In the genomic region with DNA sequence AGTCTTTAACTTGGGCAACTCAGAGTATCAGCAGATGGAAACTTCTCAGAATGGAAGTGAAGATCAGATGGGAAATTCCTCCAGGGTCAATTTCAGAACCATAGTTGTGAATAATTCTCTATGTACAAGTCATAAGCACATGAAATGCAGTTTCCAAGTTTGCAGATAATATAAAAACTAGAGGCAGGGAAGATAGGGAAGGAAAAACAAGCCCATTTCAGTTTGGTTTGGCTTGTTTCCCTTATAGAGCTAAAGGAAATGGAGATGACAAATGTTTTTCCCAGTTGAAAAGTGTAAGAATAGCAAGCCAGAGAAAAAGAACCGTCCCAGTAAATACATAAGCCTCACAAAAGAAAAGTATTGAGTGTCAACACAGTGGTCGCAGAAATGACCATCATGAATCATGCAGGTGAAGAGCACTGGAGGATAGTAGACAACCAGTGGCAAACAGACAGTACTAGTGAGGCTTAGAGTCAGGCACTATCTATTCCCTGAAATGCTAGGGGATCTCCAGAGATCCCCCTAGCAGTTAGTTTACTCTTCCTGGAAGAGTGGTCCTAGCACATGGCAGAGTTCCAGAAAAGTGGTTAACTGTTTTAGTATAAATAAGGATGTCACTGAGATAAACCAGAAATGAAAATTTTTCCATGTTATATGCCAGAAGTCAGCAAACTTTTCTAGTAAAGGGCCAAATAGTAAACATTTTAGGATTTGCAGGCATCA, we compare ENCODE assay signal across 16 cellular contexts.
DNase-seq lines count a peak whose midpoint lies in the region; ATAC-seq, FAIRE-seq and TF ChIP-seq lines count a peak whose summit lies in the region.
"Had no signal": no experiment of that assay in that cellular context is flagged by ENCODE, and none has a peak within 500 bp of the region (broad histone marks: within the 10 kb centered on the region; RNA-seq: fewer than 3 reads in every experiment).

No MANE protein-coding gene starts in this region.

- peak; percentile 59 for FAIRE-seq in endothelial cell of umbilical vein (lab: Jason Lieb, UNC)

- TF ChIP-seq CTCF in endothelial cell of umbilical vein (IDR thresholded peaks at IDR 0.05; ENCODE audit: extremely low read depth in 1 of 2, insufficient read depth in 1 of 2, low read depth in 1 of 2, low read length in 2 of 2) (no peak), left lung (IDR thresholded peaks at IDR 0.05) (no peak), MM.1S (IDR thresholded peaks at IDR 0.05; ENCODE audit: low read length) (no peak)

- DNase-seq in LHCN-M2 (ENCODE audit: low read depth) (peak; percentile 14), endothelial cell of umbilical vein (ENCODE audit: low read depth, low spot score) (peak; percentile 89), left lung (no peak), smooth muscle cell of the brain vasculature (ENCODE audit: low read depth, low spot score) (peak; percentile 21), MM.1S (no peak)
- no peak for DNase-seq in stimulated activated CD4-positive, alpha-beta T cell treated with anti-CD3 and anti-CD28 coated beads, Interleukin-4, amount 100 ng/mL, for 4 hours
- no peak for DNase-seq in activated CD4-positive, CD25-positive, alpha-beta regulatory T cell (lab: John Stamatoyannopoulos, UW)
- DNase-seq: activated CD4-positive, alpha-beta T cell treated with anti-CD3 and anti-CD28 coated beads for 1 hour; endodermal cell; GOT3; NCI-H2171 treated with DMSO at 0.1 percent for 48 hours; PC-3; stimulated activated naive CD8-positive, alpha-beta T cell treated with anti-CD3 and anti-CD28 coated beads, Interleukin-15, amount 100 ng/mL, for 72 hours; T-helper 1 cell had no signal

- intact Hi-C loops in endothelial cell of umbilical vein (cut with micrococcal nuclease) (loop anchor here (1.0 to 5.0 kb wide), 3 partner anchors 155 to 548 kb away; no protein-coding TSS in a partner anchor), left lung (cut with DNase I) (no loop called here)

- H4K20me1 ChIP-seq in endothelial cell of umbilical vein (replicated peaks; ENCODE audit: control insufficient read depth, extremely low read depth, insufficient read depth, low read length) (no peaks in the 10 kb centered on the region), MM.1S (ENCODE audit: insufficient read depth, low read length) (no peaks in the 10 kb centered on the region)

- H3K9me1 ChIP-seq in endothelial cell of umbilical vein (replicated peaks; ENCODE audit: control insufficient read depth, extremely low read depth, insufficient read depth, low read length), result no peaks in the 10 kb centered on the region

- H3K4me1 ChIP-seq in endothelial cell of umbilical vein (ENCODE audit: control insufficient read depth, extremely low read depth, insufficient read depth, low read length) (peaks cover 37% of the 10 kb centered on the region), left lung (peaks cover 0 to 3% of the 10 kb centered on the region in 2 donors), MM.1S (ENCODE audit: low read length) (no peaks in the 10 kb centered on the region)

- CTCF ChIA-PET in endothelial cell of umbilical vein (lab: Charles Lee), result interaction anchor here (0.9 kb wide), 2 partner anchors 19 to 296 kb away, joined by 3 read pairs; no protein-coding TSS in a partner anchor

- H3K27me3 ChIP-seq in endothelial cell of umbilical vein (ENCODE audit: control insufficient read depth in 2 of 2, insufficient read depth in 2 of 2, low read length in 2 of 2) (no peaks in the 10 kb centered on the region), left lung (no peaks in the 10 kb centered on the region), MM.1S (replicated peaks; ENCODE audit: insufficient read depth, low read length) (no peaks in the 10 kb centered on the region)

- H3K36me3 ChIP-seq in endothelial cell of umbilical vein (ENCODE audit: control insufficient read depth in 2 of 2, extremely low read depth in 1 of 2, insufficient read depth in 2 of 2, low read length in 2 of 2), result no peaks in the 10 kb centered on the region
- H3K36me3 ChIP-seq in left lung, result no peaks in the 10 kb centered on the region
- no peaks in the 10 kb centered on the region for H3K36me3 ChIP-seq in MM.1S (replicated peaks; ENCODE audit: insufficient read depth, low read length)

- H3K4me2 ChIP-seq in endothelial cell of umbilical vein (ENCODE audit: insufficient read depth, low read length), result peak overlapping the region; percentile 61
- H3K4me2 ChIP-seq in MM.1S (ENCODE audit: low read depth, low read length), result no peak overlapping the region

- TF ChIP-seq POLR2A in endothelial cell of umbilical vein (IDR thresholded peaks at IDR 0.05; ENCODE audit: low read depth, low read length), result no peak

- no TSS peak for BruUV-seq in endothelial cell of umbilical vein (replicated peaks; lab: Mats Ljungman, UMichigan)

- dilution Hi-C loops in endothelial cell of umbilical vein (cut with MboI; ENCODE audit: extremely low pct_ligation_motif_present, low sequenced_read_pairs), result no loop called here

- no peaks in the 10 kb centered on the region for H3K9me2 ChIP-seq in MM.1S (replicated peaks; ENCODE audit: insufficient read depth, low read length)

- no peaks in the 10 kb centered on the region for H3K79me2 ChIP-seq in endothelial cell of umbilical vein (ENCODE audit: control insufficient read depth, insufficient read depth, low read length)
- H3K79me2 ChIP-seq in MM.1S (ENCODE audit: low read length), result no peaks in the 10 kb centered on the region

- POLR2A ChIA-PET in endothelial cell of umbilical vein (lab: Charles Lee), result interaction anchor here (0.7 kb wide), 1 partner anchor 13 kb away, joined by 3 read pairs; no protein-coding TSS in a partner anchor

- H3K9me3 ChIP-seq in endothelial cell of umbilical vein (replicated peaks; ENCODE audit: control insufficient read depth, insufficient read depth, low read length) (no peaks in the 10 kb centered on the region), left lung (no peaks in the 10 kb centered on the region), MM.1S (replicated peaks; ENCODE audit: insufficient read depth, low read length) (no peaks in the 10 kb centered on the region)

- H3K9ac ChIP-seq in endothelial cell of umbilical vein (replicated peaks; ENCODE audit: extremely low read depth, insufficient read depth, low read length) (no peak overlapping the region), MM.1S (ENCODE audit: low read length) (no peak overlapping the region)

- H2AFZ ChIP-seq in endothelial cell of umbilical vein (ENCODE audit: low read depth, low read length) (peak overlapping the region; percentile 46), MM.1S (ENCODE audit: low read length) (no peak overlapping the region)

- H3K4me3 ChIP-seq in endothelial cell of umbilical vein (replicated peaks in 1 of 3; ENCODE audit: insufficient read depth in 1 of 3, low read depth in 1 of 3, low read length in 3 of 3) (peak overlapping the region in 1 of 3 experiments; percentile 23), left lung (no peak overlapping the region), MM.1S (ENCODE audit: low read length) (no peak overlapping the region)

- H3K27ac ChIP-seq in endothelial cell of umbilical vein (ENCODE audit: insufficient read depth, low read depth, low read length), result peak overlapping the region; percentile 68
- no peak overlapping the region for H3K27ac ChIP-seq in left lung
- no peak overlapping the region for H3K27ac ChIP-seq in MM.1S (ENCODE audit: low read length)
- H3K27ac ChIP-seq: C4-2B had no signal

- ATAC-seq in left lung, result peak; percentile 35
- ATAC-seq in HG03521 (IDR thresholded peaks at IDR 0.05; ENCODE audit: unreplicated experiment), result no peak
- ATAC-seq: PC-3; stimulated activated naive CD8-positive, alpha-beta T cell treated with anti-CD3 and anti-CD28 coated beads, Interleukin-15, amount 100 ng/mL, for 72 hours had no signal

- no peaks in the 10 kb centered on the region for H3F3A ChIP-seq in MM.1S (ENCODE audit: insufficient read depth, low read length)

TF ChIP-seq in endothelial cell of umbilical vein, 7 proteins besides CTCF, POLR2A, EP300 and RAD21:
- peak; percentile 25 for TF ChIP-seq FOS (IDR thresholded peaks at IDR 0.05; ENCODE audit: borderline replicate concordance, insufficient read depth, low read length)
- TF ChIP-seq, protein P1, sequence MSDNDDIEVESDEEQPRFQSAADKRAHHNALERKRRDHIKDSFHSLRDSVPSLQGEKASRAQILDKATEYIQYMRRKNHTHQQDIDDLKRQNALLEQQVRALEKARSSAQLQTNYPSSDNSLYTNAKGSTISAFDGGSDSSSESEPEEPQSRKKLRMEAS (IDR thresholded peaks at IDR 0.05; ENCODE audit: insufficient read depth, insufficient read length), result no peak
- TF ChIP-seq JUN (IDR thresholded peaks at IDR 0.05; ENCODE audit: borderline replicate concordance, insufficient read depth, insufficient read length, low read depth), result no peak
- no peak for TF ChIP-seq POLR2AphosphoS5 (IDR thresholded peaks at IDR 0.05; ENCODE audit: insufficient read depth, low read depth, low read length)
- no peak for TF ChIP-seq EZH2 (IDR thresholded peaks at IDR 0.05; ENCODE audit: borderline replicate concordance, low read depth, low read length, severe bottlenecking)

Comparison
In these comparisons a context has a peak if more than half of its experiments do, and no peak if none do; other contexts are left out.
1. DNase-seq: peak in LHCN-M2 (single experiment), endothelial cell of umbilical vein (single experiment) and smooth muscle cell of the brain vasculature (single experiment); none in left lung (0 of 2), stimulated activated CD4-positive, alpha-beta T cell treated with anti-CD3 and anti-CD28 coated beads, Interleukin-4, amount 100 ng/mL, for 4 hours (0 of 2), activated CD4-positive, CD25-positive, alpha-beta regulatory T cell (0 of 4) and MM.1S (single experiment).